26 cellular contexts compared by ENCODE assay signal in the genomic region with DNA sequence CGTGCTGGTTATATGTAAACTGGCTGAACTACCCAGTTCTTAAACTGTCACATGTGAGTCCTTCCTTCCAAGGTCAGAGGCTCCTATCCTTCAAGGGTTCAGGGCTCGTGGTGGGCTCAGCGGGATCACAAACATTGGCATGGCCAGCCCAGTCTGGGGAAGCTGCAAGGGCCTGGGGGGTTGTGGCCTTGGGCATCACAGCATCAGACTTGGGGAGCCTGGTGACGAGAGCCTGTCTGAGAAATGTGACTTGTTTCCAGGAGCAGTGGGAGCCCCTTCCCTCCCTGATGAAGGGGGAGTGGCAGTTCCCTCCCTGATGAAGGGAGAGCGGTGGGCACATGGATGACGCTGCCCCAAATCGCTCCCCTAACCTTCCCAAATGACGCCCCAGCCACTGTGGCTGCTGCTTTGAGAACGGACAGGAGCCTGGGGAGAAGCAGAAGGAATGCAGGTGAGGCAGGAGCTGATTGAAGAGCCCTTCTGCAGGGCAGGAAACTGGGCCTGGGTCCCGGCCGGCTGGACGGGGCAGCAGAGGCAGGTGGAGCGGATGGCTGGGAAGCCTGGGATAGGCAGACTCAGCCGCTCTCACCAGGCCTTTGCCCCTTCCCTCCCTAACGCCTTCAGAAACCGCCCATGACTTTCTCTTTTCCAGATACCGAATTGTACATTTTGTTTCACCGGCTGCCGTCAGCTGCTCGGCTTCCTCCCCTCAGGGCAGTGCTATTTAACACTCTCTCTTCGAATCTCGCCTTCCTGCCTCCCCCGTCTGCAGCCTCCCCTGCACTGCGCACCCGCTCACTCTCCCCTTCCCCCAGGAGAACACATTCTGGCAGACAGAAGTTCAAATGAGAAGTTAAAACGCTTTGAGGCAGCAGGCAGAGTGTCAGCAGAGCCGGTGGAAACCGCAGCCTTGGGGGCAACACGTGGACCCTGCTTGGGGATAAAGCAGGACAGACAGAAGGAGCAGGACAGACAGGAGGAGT.
DNase-seq lines count a peak whose midpoint lies in the region; ATAC-seq, FAIRE-seq and TF ChIP-seq lines count a peak whose summit lies in the region.
"Had no signal": no experiment of that assay in that cellular context is flagged by ENCODE, and none has a peak within 500 bp of the region (broad histone marks: within the 10 kb centered on the region; RNA-seq: fewer than 3 reads in every experiment).

No MANE protein-coding gene starts in this region.

- no peak overlapping the region for H3K9ac ChIP-seq in endodermal cell (ENCODE audit: extremely low read depth, low read length, poor library complexity, severe bottlenecking)

- FAIRE-seq in urothelium cell line (lab: Jason Lieb, UNC) (peak; percentile 27), frontal cortex (lab: Jason Lieb, UNC) (no peak)
- FAIRE-seq: A204.1, islet of Langerhans had no signal

- H3K4me1 ChIP-seq in endodermal cell (ENCODE audit: control insufficient read depth, insufficient read depth, low read length): no peaks in the 10 kb centered on the region
- H3K4me1 ChIP-seq: breast epithelium, uterus had no signal

- no peak for ATAC-seq in left ventricle myocardium superior
- ATAC-seq in GM18498 (IDR thresholded peaks at IDR 0.05; ENCODE audit: unreplicated experiment): no peak
- no peak for ATAC-seq in GM21381 (IDR thresholded peaks at IDR 0.05; ENCODE audit: unreplicated experiment)
- ATAC-seq: activated CD8-positive, alpha-beta T cell treated with anti-CD3 and anti-CD28 coated beads, Interleukin-2, amount 10 ng/mL, durations not matched to agents 7 days and 5 days; activated naive CD4-positive, alpha-beta T cell treated with anti-CD3 and anti-CD28 coated beads, Interleukin-2, amount 50 U/mL, for 72 hours; CD8-positive, alpha-beta T cell; PC-3 had no signal

- no peaks in the 10 kb centered on the region for H3K36me3 ChIP-seq in endodermal cell (ENCODE audit: control insufficient read depth, insufficient read depth, low read length)
- H3K36me3 ChIP-seq: breast epithelium, uterus had no signal

- H3K27ac Mint-ChIP-seq in endodermal cell (no peak overlapping the region), nephron (peak overlapping the region; percentile 2 to 54 (median 19))
- H3K27ac Mint-ChIP-seq: activated CD8-positive, alpha-beta T cell treated with anti-CD3 and anti-CD28 coated beads, Interleukin-2, amount 10 ng/mL, durations not matched to agents 7 days and 5 days; activated naive CD4-positive, alpha-beta T cell treated with anti-CD3 and anti-CD28 coated beads, Interleukin-2, amount 50 U/mL, for 72 hours; activated T-helper 2 cell treated with anti-CD3 and anti-CD28 coated beads, Interferon-gamma antibody, Interleukin-2, Interleukin-4, amounts not matched to agents 10 μg/mL and 5 μg/mL and 100 μg/mL, durations not matched to agents 14 hours and 24 hours and 36 hours; CD8-positive, alpha-beta T cell had no signal

- WGBS in endodermal cell (ENCODE audit: insufficient coverage in 1 of 2, insufficient read length in 1 of 2), 2 experiments: 69 to 75% methylated on average over 19 to 29 of the region's 29 CpGs

- H3K4me3 ChIP-seq in endodermal cell (ENCODE audit: low read length): no peak overlapping the region
- H3K4me3 ChIP-seq: breast epithelium, uterus had no signal

- no peak overlapping the region for H3K27ac ChIP-seq in endodermal cell (ENCODE audit: low read depth, low read length)
- H3K27ac ChIP-seq: breast epithelium, uterus had no signal

- H3K36me3 Mint-ChIP-seq in endodermal cell (ENCODE audit: low read depth) (no peaks in the 10 kb centered on the region), nephron (ENCODE audit: low read depth) (no peaks in the 10 kb centered on the region)
- H3K36me3 Mint-ChIP-seq: activated naive CD4-positive, alpha-beta T cell treated with anti-CD3 and anti-CD28 coated beads, Interleukin-2, amount 50 U/mL, for 72 hours; CD8-positive, alpha-beta T cell; naive B cell had no signal

- H3K9me3 ChIP-seq in endodermal cell (ENCODE audit: control insufficient read depth, low read length): no peaks in the 10 kb centered on the region
- H3K9me3 ChIP-seq: breast epithelium, uterus had no signal

- no peaks in the 10 kb centered on the region for H3K27me3 ChIP-seq in endodermal cell (ENCODE audit: control insufficient read depth, insufficient read depth, low read length, poor library complexity, severe bottlenecking)
- H3K27me3 ChIP-seq: uterus had no signal

- TF ChIP-seq CTCF in endodermal cell (conservative IDR thresholded peaks at IDR 0.05) (no peak), nephron (IDR thresholded peaks at IDR 0.05; ENCODE audit: unreplicated experiment in 3 of 3) (no peak)

- H3K27me3 Mint-ChIP-seq in endodermal cell (ENCODE audit: insufficient read depth) (peaks cover 48% of the 10 kb centered on the region), nephron (ENCODE audit: low read depth) (peaks cover 26% of the 10 kb centered on the region)

- intact Hi-C loops in cardiac septum (cut with DNase I): no loop called here
- intact Hi-C loops in left ventricle myocardium superior (cut with micrococcal nuclease): no loop called here

- peak; percentile 51 for DNase-seq in cardiac septum (ENCODE audit: low spot score)
- no peak for DNase-seq in left ventricle myocardium superior
- peak; percentile 45 for DNase-seq in endodermal cell
- DNase-seq in urothelium cell line (ENCODE audit: low spot score): no peak
- DNase-seq in frontal cortex (ENCODE audit: low spot score in 2 of 2): no peak
- DNase-seq: activated CD8-positive, alpha-beta T cell treated with anti-CD3 and anti-CD28 coated beads, Interleukin-2, amount 10 ng/mL, durations not matched to agents 7 days and 5 days; CD8-positive, alpha-beta T cell; KBM-7; midbrain; naive B cell; NCI-H1105; NCI-H1930; NCI-H524 treated with DMSO at 0.1 percent for 48 hours; NK-92 treated with Interleukin-12 subunit alpha and Interleukin-12 subunit beta, amount 100 ng/mL, for 24 hours; occipital lobe; PC-3; stimulated activated naive CD4-positive, alpha-beta T cell; uterus had no signal

- H3K4me1 Mint-ChIP-seq in endodermal cell (peaks cover 4% of the 10 kb centered on the region), nephron (peaks cover 8% of the 10 kb centered on the region)

- H3K9me3 Mint-ChIP-seq in endodermal cell (no peaks in the 10 kb centered on the region), nephron (no peaks in the 10 kb centered on the region)
- H3K9me3 Mint-ChIP-seq: activated naive CD4-positive, alpha-beta T cell treated with anti-CD3 and anti-CD28 coated beads, Interleukin-2, amount 50 U/mL, for 72 hours; activated T-helper 2 cell treated with anti-CD3 and anti-CD28 coated beads, Interferon-gamma antibody, Interleukin-2, Interleukin-4, amounts not matched to agents 10 μg/mL and 5 μg/mL and 100 μg/mL, durations not matched to agents 14 hours and 24 hours and 36 hours; CD8-positive, alpha-beta T cell; naive B cell had no signal

- H3K4me3 Mint-ChIP-seq in endodermal cell (no peak overlapping the region), nephron (peak overlapping the region in 2 of 3 experiments; percentile 6 to 15)
- H3K4me3 Mint-ChIP-seq: activated CD8-positive, alpha-beta T cell treated with anti-CD3 and anti-CD28 coated beads, Interleukin-2, amount 10 ng/mL, durations not matched to agents 7 days and 5 days; CD8-positive, alpha-beta T cell had no signal

Comparison
In these comparisons a context has a peak if more than half of its experiments do, and no peak if none do; other contexts are left out.
1. DNase-seq: peak in cardiac septum (single experiment) and endodermal cell (single experiment); none in left ventricle myocardium superior (single experiment), urothelium cell line (single experiment) and frontal cortex (0 of 2).